11 cellular contexts compared by ENCODE assay signal in genomic region chrX:116732214-116732613, GRCh38.
"Had no signal": no experiment of that assay in that cellular context is flagged by ENCODE, and none has a peak within 500 bp of the region (broad histone marks: within the 10 kb centered on the region; RNA-seq: fewer than 3 reads in every experiment).

No MANE protein-coding gene starts in this region.

- H3K27ac ChIP-seq: GM23248 had no signal

- H3K4me1 ChIP-seq: HAP-1 had no signal

- H2AFZ ChIP-seq: GM23248, GM23338 had no signal

- H3K36me3 ChIP-seq: HAP-1 had no signal

- DNase-seq: GM23248, GOT3, H7, H9, HCEC 1CT, HFFc6 had no signal

- H3K9ac ChIP-seq: GM23248 had no signal

- H3K4me2 ChIP-seq: GM23338 had no signal

- H3K9me3 ChIP-seq: HAP-1 had no signal

- ATAC-seq: GM23338, HCT116 had no signal

- FAIRE-seq: H1, H54 had no signal

- H3K4me3 ChIP-seq: GM23248, GM23338, HAP-1 had no signal
